Comparison of ENCODE assay signal across 9 cellular contexts in genomic region chr17:16991349-16992009, GRCh38. TPM values are rescaled to one million over a fixed set of nuclear protein-coding genes. Genes with fewer than 3 reads are reported as not detected.
DNase-seq lines count a peak whose midpoint lies in the region; ATAC-seq, FAIRE-seq and TF ChIP-seq lines count a peak whose summit lies in the region.
"Had no signal": no experiment of that assay in that cellular context is flagged by ENCODE, and none has a peak within 500 bp of the region (broad histone marks: within the 10 kb centered on the region; RNA-seq: fewer than 3 reads in every experiment).

No MANE protein-coding gene starts in this region.

- H3K27ac ChIP-seq in SJSA1 (no peak overlapping the region), tibial artery (no peak overlapping the region)

- no peak for ATAC-seq in GM19023 (IDR thresholded peaks at IDR 0.05; ENCODE audit: unreplicated experiment)

- peaks cover 8% of the 10 kb centered on the region for H3K4me1 Mint-ChIP-seq in osteocyte (ENCODE audit: unreplicated experiment)

- H3K4me3 ChIP-seq in SJSA1: no peak overlapping the region
- no peak overlapping the region for H3K4me3 ChIP-seq in tibial artery

- peaks cover 25% of the 10 kb centered on the region for H3K4me1 ChIP-seq in SJSA1 (replicated peaks)
- peaks cover 0 to 10% (median 0%) of the 10 kb centered on the region in 4 donors for H3K4me1 ChIP-seq in tibial artery

- H3K9me3 Mint-ChIP-seq in osteocyte (ENCODE audit: unreplicated experiment): no peaks in the 10 kb centered on the region

- FAIRE-seq in frontal cortex (lab: Jason Lieb, UNC): no peak

- H3K9me3 ChIP-seq in SJSA1 (replicated peaks): no peaks in the 10 kb centered on the region
- H3K9me3 ChIP-seq in tibial artery: no peaks in the 10 kb centered on the region

- H3K27ac Mint-ChIP-seq in osteocyte (ENCODE audit: unreplicated experiment): no peak overlapping the region

- DNase-seq in COLO668 (lab: John Stamatoyannopoulos, UW; ENCODE audit: unreplicated experiment): peak; percentile 77
- peak; percentile 42 for DNase-seq in HT1080 (ENCODE audit: low read depth)
- peak; percentile 45 to 81 for DNase-seq in SJSA1 (ENCODE audit: low read depth in 1 of 2, low spot score in 2 of 2)
- peak; percentile 50 for DNase-seq in activated gamma-delta T cell (lab: John Stamatoyannopoulos, UW)
- DNase-seq in frontal cortex (ENCODE audit: low spot score in 2 of 2): peak; percentile 74 to 84
- DNase-seq in osteocyte (ENCODE audit: extremely low spot score, unreplicated experiment): peak; percentile 90
- DNase-seq in tibial artery: peak; percentile 78 to 87

- H3K27me3 Mint-ChIP-seq in osteocyte (ENCODE audit: unreplicated experiment): peaks cover 18% of the 10 kb centered on the region

- H3K36me3 ChIP-seq in SJSA1: no peaks in the 10 kb centered on the region
- H3K36me3 ChIP-seq in tibial artery: no peaks in the 10 kb centered on the region

- TF ChIP-seq CTCF in osteocyte (IDR thresholded peaks at IDR 0.05) (peak; percentile 79), tibial artery (IDR thresholded peaks at IDR 0.05) (peak; percentile 73 to 85)

- no peaks in the 10 kb centered on the region for H3K36me3 Mint-ChIP-seq in osteocyte (ENCODE audit: unreplicated experiment)

- intact Hi-C loops in tibial artery (cut with DNase I; ENCODE audit: low total_unique reads): no loop called here

- no peak overlapping the region for H3K4me3 Mint-ChIP-seq in osteocyte (ENCODE audit: unreplicated experiment)

- H3K27me3 ChIP-seq in SJSA1 (replicated peaks): no peaks in the 10 kb centered on the region
- H3K27me3 ChIP-seq in tibial artery: peaks cover 0 to 2% of the 10 kb centered on the region in 2 donors

RNA-seq across cellular contexts. Expression of gene TNFRSF13B, which starts 19.6 kb away (rescaled TPM):
- total RNA-seq in HT1080 (2014; rRNA removed; shearing (Covaris generic)): not detected in 2 replicates
- not detected in 2 replicates for polyA plus RNA-seq in HT1080 (2015; cell fraction: cytosol; rRNA removed)
- not detected in 2 replicates for polyA plus RNA-seq in HT1080 (2015; cell fraction: nucleus; rRNA removed)
- total RNA-seq in SJSA1 (2014; rRNA removed; shearing (Covaris generic)): not detected in 2 replicates
- total RNA-seq in frontal cortex (not detected), osteocyte (not detected in 2 replicates)
- total RNA-seq: T-helper 2 cell treated with Interferon-gamma antibody and Interleukin-4, amounts not matched to agents 100 ng/mL and 5 ng/mL, for 36 hours had no signal

RNA-seq across cellular contexts. Expression of gene MPRIP, which starts 50.8 kb away (rescaled TPM):
- 290 and 340 TPM in 2 replicates for total RNA-seq in HT1080 (2014; rRNA removed; shearing (Covaris generic))
- polyA plus RNA-seq in HT1080 (2015; cell fraction: cytosol; rRNA removed): 179 and 190 TPM in 2 replicates
- 243 and 291 TPM in 2 replicates for polyA plus RNA-seq in HT1080 (2015; cell fraction: nucleus; rRNA removed)
- 193 and 199 TPM in 2 replicates for total RNA-seq in SJSA1 (2014; rRNA removed; shearing (Covaris generic))
- total RNA-seq in frontal cortex (131 TPM), osteocyte (206 and 209 TPM in 2 replicates)
